Comparison of ENCODE assay signal across 1 cellular context in genomic region chr6:13302751-13303667, GRCh38.
TF ChIP-seq lines count a peak whose summit lies in the region.

No MANE protein-coding gene starts in this region.

TF ChIP-seq in K562, 482 proteins besides CTCF, POLR2A, EP300 and RAD21 (continued from another document and continues in another):
- TF ChIP-seq E2F4 (CRISPR knock-in tag; IDR thresholded peaks at IDR 0.05; ENCODE audit: low read depth) (no peak), KAT2B (IDR thresholded peaks at IDR 0.05; ENCODE audit: low read depth, low read length) (no peak), RBM15 (IDR thresholded peaks at IDR 0.05; ENCODE audit: insufficient read depth, low read length) (no peak), PREB (CRISPR knock-in tag; IDR thresholded peaks at IDR 0.05) (no peak), CEBPZ (IDR thresholded peaks at IDR 0.05; ENCODE audit: borderline replicate concordance, low read depth, low read length) (no peak), MECOM (CRISPR knock-in tag; IDR thresholded peaks at IDR 0.05) (no peak; the same call in 1 of the 2 replicates), MBD1 (CRISPR knock-in tag; IDR thresholded peaks at IDR 0.05) (0 out of 2 replicates have a peak, but pooled peaks have one; percentile 6), HNRNPK (IDR thresholded peaks at IDR 0.05; ENCODE audit: low read depth, low read length, poor library complexity, severe bottlenecking) (no peak), SRSF3 (IDR thresholded peaks at IDR 0.05; ENCODE audit: insufficient read depth, low read length) (no peak), PHF21A (IDR thresholded peaks at IDR 0.05; ENCODE audit: borderline replicate concordance, low read depth) (no peak), E2F8 (IDR thresholded peaks at IDR 0.05; ENCODE audit: low read depth, partially characterized antibody) (no peak), TCF7L2 (IDR thresholded peaks at IDR 0.05; ENCODE audit: low read depth, low read length) (no peak), SREBF2 (CRISPR knock-in tag; IDR thresholded peaks at IDR 0.05) (no peak), FOXK2 (conservative IDR thresholded peaks at IDR 0.05 in 1 of 2, IDR thresholded peaks at IDR 0.05 in 1 of 2; ENCODE audit: low read depth in 2 of 2) (peak; percentile 49 to 63; a peak in 3 of 4 replicates), NKRF (IDR thresholded peaks at IDR 0.05; ENCODE audit: borderline replicate concordance) (no peak), KLF10 (CRISPR knock-in tag; IDR thresholded peaks at IDR 0.05) (no peak), HNRNPL (IDR thresholded peaks at IDR 0.05; ENCODE audit: low read depth, low read length) (no peak), NCOR1 (IDR thresholded peaks at IDR 0.05) (peak; percentile 72), ID3 (CRISPR knock-in tag; IDR thresholded peaks at IDR 0.05) (no peak), ID3 (tag; IDR thresholded peaks at IDR 0.05) (peak; percentile 57; the same call in 1 of the 2 replicates), RBM39 (optimal IDR thresholded peaks at IDR 0.05; ENCODE audit: low read depth, low read length) (no peak), LCOR (CRISPR knock-in tag; IDR thresholded peaks at IDR 0.05) (peak; percentile 16; the same call in 1 of the 2 replicates), RHOXF2B (CRISPR knock-in tag; conservative IDR thresholded peaks at IDR 0.05) (no peak), ZNF133 (CRISPR knock-in tag; IDR thresholded peaks at IDR 0.05) (no peak), HDAC1 (IDR thresholded peaks at IDR 0.05) (peak in 1 of 2 experiments; percentile 51; a peak in 1 of 4 replicates), NCOA2 (IDR thresholded peaks at IDR 0.05; ENCODE audit: partially characterized antibody in 2 of 2) (no peak), TAF9B (IDR thresholded peaks at IDR 0.05; ENCODE audit: partially characterized antibody) (peak; percentile 80), ZC3H8 (IDR thresholded peaks at IDR 0.05) (no peak), HEY1 (CRISPR knock-in tag; IDR thresholded peaks at IDR 0.05; ENCODE audit: borderline replicate concordance) (no peak), DACH1 (IDR thresholded peaks at IDR 0.05; ENCODE audit: partially characterized antibody) (no peak), GABPA (tag; conservative IDR thresholded peaks at IDR 0.05; ENCODE audit: low read depth) (peak; percentile 81), MCM7 (IDR thresholded peaks at IDR 0.05) (no peak), CREB5 (CRISPR knock-in tag; IDR thresholded peaks at IDR 0.05) (no peak), KDM5B (IDR thresholded peaks at IDR 0.05; ENCODE audit: insufficient replicate concordance, low read depth, low read length) (no peak), CBX2 (IDR thresholded peaks at IDR 0.05; ENCODE audit: insufficient read depth, low read length, poor library complexity, severe bottlenecking) (no peak), GATA2 (CRISPR knock-in tag; IDR thresholded peaks at IDR 0.05) (no peak), ZNF639 (CRISPR knock-in tag; conservative IDR thresholded peaks at IDR 0.05 in 1 of 2, IDR thresholded peaks at IDR 0.05 in 1 of 2) (no peak), FOXO4 (CRISPR knock-in tag; IDR thresholded peaks at IDR 0.05) (no peak), SIN3B (IDR thresholded peaks at IDR 0.05; ENCODE audit: low read depth) (no peak), DPF2 (IDR thresholded peaks at IDR 0.05) (peak; percentile 65), REST (CRISPR knock-in tag; IDR thresholded peaks at IDR 0.05; ENCODE audit: low read depth) (no peak)
